ENCODE assay signal across 12 cellular contexts in genomic region chr1:114153051-114153620, GRCh38. TPM values are rescaled to one million over a fixed set of nuclear protein-coding genes. Genes with fewer than 3 reads are reported as not detected.
DNase-seq lines count a peak whose midpoint lies in the region; ATAC-seq, FAIRE-seq and TF ChIP-seq lines count a peak whose summit lies in the region.
"Had no signal": no experiment of that assay in that cellular context is flagged by ENCODE, and none has a peak within 500 bp of the region (broad histone marks: within the 10 kb centered on the region; RNA-seq: fewer than 3 reads in every experiment).

No MANE protein-coding gene starts in this region.

- H3K27me3 ChIP-seq in GM12878 (replicated peaks in 1 of 2; ENCODE audit: control insufficient read depth in 2 of 2, insufficient read depth in 2 of 2, low read length in 1 of 2), result peaks cover 13 to 19% of the 10 kb centered on the region in 2 experiments
- H3K27me3 ChIP-seq in thoracic aorta (replicated peaks; ENCODE audit: insufficient read depth), result no peaks in the 10 kb centered on the region

- no peak for TF ChIP-seq RAD21 in GM12878 (IDR thresholded peaks at IDR 0.05; ENCODE audit: insufficient read depth, low read depth, low read length)

- no peak for TF ChIP-seq POLR2A in GM12878 (IDR thresholded peaks at IDR 0.05; ENCODE audit: low read depth, low read length)

- no peaks in the 10 kb centered on the region for H3K9me3 Mint-ChIP-seq in activated CD8-positive, alpha-beta T cell treated with anti-CD3 and anti-CD28 coated beads for 36 hours
- H3K9me3 Mint-ChIP-seq in activated CD8-positive, alpha-beta T cell treated with anti-CD3 and anti-CD28 coated beads, Interleukin-2, amount 10 ng/mL, durations not matched to agents 7 days and 5 days (ENCODE audit: insufficient read depth), result no peaks in the 10 kb centered on the region
- H3K9me3 Mint-ChIP-seq in mesothelial cell of epicardium, result no peaks in the 10 kb centered on the region

- no peaks in the 10 kb centered on the region for H3K36me3 Mint-ChIP-seq in activated CD8-positive, alpha-beta T cell treated with anti-CD3 and anti-CD28 coated beads for 36 hours (ENCODE audit: low read depth)
- no peaks in the 10 kb centered on the region for H3K36me3 Mint-ChIP-seq in activated CD8-positive, alpha-beta T cell treated with anti-CD3 and anti-CD28 coated beads, Interleukin-2, amount 10 ng/mL, durations not matched to agents 7 days and 5 days (ENCODE audit: low read depth)
- no peaks in the 10 kb centered on the region for H3K36me3 Mint-ChIP-seq in mesothelial cell of epicardium

- no peak for TF ChIP-seq CTCF in activated CD8-positive, alpha-beta T cell treated with anti-CD3 and anti-CD28 coated beads for 36 hours (IDR thresholded peaks at IDR 0.05)
- no peak for TF ChIP-seq CTCF in GM12878 (IDR thresholded peaks at IDR 0.05 in 2 of 3, conservative IDR thresholded peaks at IDR 0.05 in 1 of 3; ENCODE audit: control insufficient read depth in 2 of 3, extremely low read depth in 1 of 3, insufficient read depth in 1 of 3, low read depth in 3 of 3, low read length in 3 of 3)
- no peak for TF ChIP-seq CTCF in mesothelial cell of epicardium (IDR thresholded peaks at IDR 0.05; ENCODE audit: unreplicated experiment)
- TF ChIP-seq CTCF in thoracic aorta (IDR thresholded peaks at IDR 0.05), result no peak

- no peak for FAIRE-seq in GM12878 (lab: Jason Lieb, UNC)

- POLR2A ChIA-PET in activated CD8-positive, alpha-beta T cell treated with anti-CD3 and anti-CD28 coated beads for 36 hours (lab: Charles Lee), result interaction anchor here (1.4 to 2.0 kb wide), 2 partner anchors 12 to 33 kb away, joined by 4 to 6 read pairs; no protein-coding TSS in a partner anchor
- POLR2A ChIA-PET in activated CD8-positive, alpha-beta T cell treated with anti-CD3 and anti-CD28 coated beads, Interleukin-2, amount 10 ng/mL, durations not matched to agents 7 days and 5 days (lab: Charles Lee), result no interaction called here
- POLR2A ChIA-PET in GM12878 (lab: Charles Lee), result interaction anchor here (0.6 kb wide), 1 partner anchor 133 kb away, joined by 3 read pairs; no protein-coding TSS in a partner anchor

- no peak overlapping the region for H2AFZ ChIP-seq in GM12878 (ENCODE audit: control insufficient read depth, low read depth, low read length)

- peak; percentile 15 for DNase-seq in activated CD8-positive, alpha-beta T cell treated with anti-CD3 and anti-CD28 coated beads for 36 hours
- no peak for DNase-seq in activated CD8-positive, alpha-beta T cell treated with anti-CD3 and anti-CD28 coated beads, Interleukin-2, amount 10 ng/mL, durations not matched to agents 7 days and 5 days
- no peak for DNase-seq in GM12878 (ENCODE audit: low read depth, low spot score)
- peak in 1 of 2 experiments; percentile 43 for DNase-seq in mesothelial cell of epicardium (ENCODE audit: low spot score in 2 of 2, unreplicated experiment in 2 of 2)
- no peak for DNase-seq in thoracic aorta (ENCODE audit: low spot score)
- no peak for DNase-seq in NCI-H2081 (lab: John Stamatoyannopoulos, UW)
- no peak for DNase-seq in DMS79 (lab: John Stamatoyannopoulos, UW)
- DNase-seq: foreskin melanocyte had no signal

- H3K4me2 ChIP-seq in GM12878 (ENCODE audit: control insufficient read depth, insufficient read depth), result no peak overlapping the region

- RAD21 ChIA-PET in GM12878 (lab: Charles Lee; ENCODE audit: unreplicated experiment), result no interaction called here

- no peak overlapping the region for H3K27ac Mint-ChIP-seq in activated CD8-positive, alpha-beta T cell treated with anti-CD3 and anti-CD28 coated beads for 36 hours
- H3K27ac Mint-ChIP-seq in activated CD8-positive, alpha-beta T cell treated with anti-CD3 and anti-CD28 coated beads, Interleukin-2, amount 10 ng/mL, durations not matched to agents 7 days and 5 days, result no peak overlapping the region
- H3K27ac Mint-ChIP-seq in mesothelial cell of epicardium, result no peak overlapping the region

- H3K4me1 ChIP-seq in GM12878 (ENCODE audit: control insufficient read depth, insufficient read depth, low read length), result no peaks in the 10 kb centered on the region
- H3K4me1 ChIP-seq in thoracic aorta (ENCODE audit: control insufficient read depth in 1 of 2, low read depth in 2 of 2), result peaks cover 14 to 33% of the 10 kb centered on the region in 2 donors

- peaks cover 11% of the 10 kb centered on the region for H3K4me1 Mint-ChIP-seq in activated CD8-positive, alpha-beta T cell treated with anti-CD3 and anti-CD28 coated beads for 36 hours (ENCODE audit: low read depth)
- H3K4me1 Mint-ChIP-seq in activated CD8-positive, alpha-beta T cell treated with anti-CD3 and anti-CD28 coated beads, Interleukin-2, amount 10 ng/mL, durations not matched to agents 7 days and 5 days (ENCODE audit: low read depth), result peaks cover 9% of the 10 kb centered on the region
- peaks cover 6% of the 10 kb centered on the region for H3K4me1 Mint-ChIP-seq in mesothelial cell of epicardium

- WGBS in GM12878 (ENCODE audit: insufficient coverage, insufficient replicate concordance, low lambda C conversion rate, missing lambda C conversion rate), result 30% methylated on average over 31 of the region's 42 CpGs

- CTCF ChIA-PET in activated CD8-positive, alpha-beta T cell treated with anti-CD3 and anti-CD28 coated beads for 36 hours (lab: Charles Lee), result interaction anchor here (1.1 to 1.3 kb wide), 2 partner anchors 9 to 194 kb away, joined by 3 to 5 read pairs; no protein-coding TSS in a partner anchor
- CTCF ChIA-PET in activated CD8-positive, alpha-beta T cell treated with anti-CD3 and anti-CD28 coated beads, Interleukin-2, amount 10 ng/mL, durations not matched to agents 7 days and 5 days (lab: Charles Lee), result no interaction called here
- CTCF ChIA-PET in GM12878 (lab: Yijun Ruan, JAX), result no interaction called here

- H3K36me3 ChIP-seq in GM12878 (ENCODE audit: control insufficient read depth in 2 of 2, insufficient read depth in 2 of 2, low read length in 1 of 2) (no peaks in the 10 kb centered on the region), thoracic aorta (no peaks in the 10 kb centered on the region)

- H3K4me3 ChIP-seq in GM12878, result no peak overlapping the region
- peak overlapping the region; percentile 72 for H3K4me3 ChIP-seq in thoracic aorta

- no peak for ATAC-seq in activated CD8-positive, alpha-beta T cell treated with anti-CD3 and anti-CD28 coated beads for 36 hours
- no peak for ATAC-seq in activated CD8-positive, alpha-beta T cell treated with anti-CD3 and anti-CD28 coated beads, Interleukin-2, amount 10 ng/mL, durations not matched to agents 7 days and 5 days
- ATAC-seq in GM12878, result no peak
- ATAC-seq in thoracic aorta (ENCODE audit: insufficient number of reproducible peaks, low FRiP score, low read depth), result no peak
- no peak for ATAC-seq in HG03095 (IDR thresholded peaks at IDR 0.05; ENCODE audit: unreplicated experiment)

- in situ Hi-C loops in GM12878 (cut with MboI), result no loop called here

- intact Hi-C loops in activated CD8-positive, alpha-beta T cell treated with anti-CD3 and anti-CD28 coated beads for 36 hours (cut with micrococcal nuclease), result no loop called here
- intact Hi-C loops in GM12878 (cut with micrococcal nuclease; ENCODE audit: unreplicated experiment), result no loop called here

- no peak for TF ChIP-seq EP300 in GM12878 (IDR thresholded peaks at IDR 0.05; ENCODE audit: borderline replicate concordance in 1 of 2, control insufficient read depth in 1 of 2, low read depth in 2 of 2, low read length in 2 of 2)

- H3K4me3 Mint-ChIP-seq in activated CD8-positive, alpha-beta T cell treated with anti-CD3 and anti-CD28 coated beads for 36 hours, result peak overlapping the region; percentile 11
- H3K4me3 Mint-ChIP-seq in activated CD8-positive, alpha-beta T cell treated with anti-CD3 and anti-CD28 coated beads, Interleukin-2, amount 10 ng/mL, durations not matched to agents 7 days and 5 days, result no peak overlapping the region
- peak overlapping the region; percentile 41 for H3K4me3 Mint-ChIP-seq in mesothelial cell of epicardium

- H4K20me1 ChIP-seq in GM12878 (ENCODE audit: control insufficient read depth, insufficient read depth), result no peaks in the 10 kb centered on the region

- BruUV-seq in GM12878 (replicated peaks; lab: Mats Ljungman, UMichigan), result no TSS peak

- no peak overlapping the region for H3K9ac ChIP-seq in GM12878 (ENCODE audit: control insufficient read depth, insufficient read depth, low read length)

- H3K9me3 ChIP-seq in GM12878 (replicated peaks; ENCODE audit: control insufficient read depth, insufficient read depth, low read length) (no peaks in the 10 kb centered on the region), thoracic aorta (no peaks in the 10 kb centered on the region)

- H3K79me2 ChIP-seq in GM12878 (ENCODE audit: control insufficient read depth, insufficient read depth, low read length), result no peaks in the 10 kb centered on the region

- SMC1A ChIA-PET in GM12878 (lab: Charles Lee; ENCODE audit: uncharacterized antibody, unreplicated experiment), result no interaction called here

- peaks cover 61% of the 10 kb centered on the region for H3K27me3 Mint-ChIP-seq in activated CD8-positive, alpha-beta T cell treated with anti-CD3 and anti-CD28 coated beads for 36 hours
- H3K27me3 Mint-ChIP-seq in activated CD8-positive, alpha-beta T cell treated with anti-CD3 and anti-CD28 coated beads, Interleukin-2, amount 10 ng/mL, durations not matched to agents 7 days and 5 days (ENCODE audit: low read depth), result peaks cover 61% of the 10 kb centered on the region
- peaks cover 96% of the 10 kb centered on the region for H3K27me3 Mint-ChIP-seq in mesothelial cell of epicardium (ENCODE audit: low read depth)

- H3K27ac ChIP-seq in GM12878 (ENCODE audit: control insufficient read depth, insufficient read depth) (no peak overlapping the region), thoracic aorta (no peak overlapping the region)
- H3K27ac ChIP-seq: C4-2B had no signal

RNA-seq across cellular contexts. Expression of gene SYT6, which starts 0.5 kb away (rescaled TPM):
- total RNA-seq in activated CD8-positive, alpha-beta T cell treated with anti-CD3 and anti-CD28 coated beads for 36 hours, result not detected
- total RNA-seq in activated CD8-positive, alpha-beta T cell treated with anti-CD3 and anti-CD28 coated beads, Interleukin-2, amount 10 ng/mL, durations not matched to agents 7 days and 5 days, result not detected
- 1.2 and 1.3 TPM in 2 replicates for total RNA-seq in GM12878 (2013; cell fraction: nucleolus; rRNA removed)
- total RNA-seq in GM12878 (2014; rRNA removed) (not detected in 2 replicates), GM12878 (2014; rRNA removed; fragmentation: Illumina TruSeq; extraction: Trizol) (not detected in 2 replicates), GM12878 (2021) (0.05 TPM in 1 of 2 replicates, not detected in the other), mesothelial cell of epicardium (0.09 to 0.29 TPM (median 0.25 TPM) in 3 replicates), thoracic aorta (under 1 TPM in 1 of 2 donors, not detected in 1; 0.85 TPM)
- not detected for polyA plus RNA-seq in GM12878 (2011; ENCODE audit: low read depth)
- polyA plus RNA-seq in GM12878 (2011; rRNA removed) (0.29 and 0.39 TPM in 2 replicates), GM12878 (2014; fragmentation: Illumina TruSeq; extraction: Trizol) (not detected in 2 replicates), GM12878 (2014; fragmentation: Nextera tagmentation; extraction: Ambion mirVana) (not detected), GM12878 (2014; rRNA removed) (not detected in 2 replicates), GM12878 (2016; fragmentation: Nextera tagmentation; extraction: Ambion mirVana) (not detected)
- polyA plus RNA-seq in GM12878 (2011; cell fraction: cytosol; rRNA removed), result 0.17 and 0.42 TPM in 2 replicates
- 0.70 and 1.6 TPM in 2 replicates for polyA plus RNA-seq in GM12878 (2011; cell fraction: nucleus; rRNA removed)
- 0.03 TPM in 1 of 2 replicates, not detected in the other for polyA plus RNA-seq in GM12878 (2012)
- polyA minus RNA-seq in GM12878 (2011; rRNA and poly(A)+ RNA removed), result 1.1 and 1.2 TPM in 2 replicates
- not detected in 2 replicates for polyA minus RNA-seq in GM12878 (2011; cell fraction: cytosol; rRNA and poly(A)+ RNA removed)
- 0.60 and 0.86 TPM in 2 replicates for polyA minus RNA-seq in GM12878 (2011; cell fraction: nucleus; rRNA and poly(A)+ RNA removed)
- total RNA-seq: HT-29, RPMI7951 had no signal
